Comparison of ENCODE assay signal across 8 cellular contexts in the genomic region with DNA sequence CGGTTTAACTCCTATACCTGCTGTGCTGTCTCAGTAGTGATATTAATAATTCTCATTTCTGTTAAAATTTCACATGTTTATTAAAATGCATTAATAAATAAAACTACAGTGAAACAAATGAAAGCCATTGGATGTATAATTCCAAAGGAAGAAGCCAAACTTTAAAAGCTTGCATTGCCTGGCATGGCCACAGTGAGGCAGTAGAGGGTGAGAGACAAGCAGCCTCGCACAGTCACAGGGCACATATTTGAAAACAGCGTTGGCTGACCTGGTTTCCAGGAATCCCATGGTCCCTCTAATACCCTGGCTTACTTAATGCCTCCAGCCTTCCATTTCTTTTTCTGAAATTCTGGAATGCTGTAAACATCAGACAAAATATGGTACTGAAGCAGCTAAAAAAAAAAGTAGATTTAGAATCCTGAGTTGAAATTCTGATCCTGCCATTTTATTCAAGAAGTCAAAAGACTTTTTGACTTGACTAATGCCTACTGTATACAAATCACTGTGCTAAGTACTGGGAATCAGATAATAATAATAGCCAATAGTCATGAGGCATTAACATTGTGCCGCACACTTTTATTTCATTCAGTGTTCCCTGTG. TPM values are rescaled to one million over a fixed set of nuclear protein-coding genes. Genes with fewer than 3 reads are reported as not detected.
DNase-seq lines count a peak whose midpoint lies in the region; ATAC-seq and TF ChIP-seq lines count a peak whose summit lies in the region.

No MANE protein-coding gene starts in this region.

- no peaks in the 10 kb centered on the region for H3K9me3 Mint-ChIP-seq in glutamatergic neuron (ENCODE audit: unreplicated experiment)

- no peak overlapping the region for H3K4me2 ChIP-seq in DND-41 (ENCODE audit: insufficient read depth, low read length)

- H3K27me3 ChIP-seq in DND-41 (ENCODE audit: insufficient read depth, low read length, poor library complexity) (no peaks in the 10 kb centered on the region), prostate gland (replicated peaks; ENCODE audit: insufficient read depth) (no peaks in the 10 kb centered on the region)

- peak; percentile 96 for TF ChIP-seq CTCF in DND-41 (IDR thresholded peaks at IDR 0.05; ENCODE audit: borderline replicate concordance, extremely low read depth, low read length, poor library complexity, severe bottlenecking)
- peak; percentile 79 for TF ChIP-seq CTCF in glutamatergic neuron (IDR thresholded peaks at IDR 0.05; ENCODE audit: partially characterized antibody, unreplicated experiment)
- TF ChIP-seq CTCF in prostate gland (IDR thresholded peaks at IDR 0.05), result peak; percentile 30 to 77 (median 62)

- intact Hi-C loops in prostate gland (cut with DNase I), result loop anchor here (10.0 kb wide), 1 partner anchor 201 kb away; a partner anchor contains a TSS

- H3K4me1 Mint-ChIP-seq in glutamatergic neuron (ENCODE audit: low read depth, unreplicated experiment), result peaks cover 5% of the 10 kb centered on the region

- H3K4me3 Mint-ChIP-seq in glutamatergic neuron (ENCODE audit: unreplicated experiment), result no peak overlapping the region

- peaks cover 12% of the 10 kb centered on the region; the same call in 1 of the 2 replicates for H4K20me1 ChIP-seq in DND-41 (ENCODE audit: insufficient read depth, low read length)

- DNase-seq in DND-41, result peak; percentile 76
- DNase-seq in Kasumi-1 (lab: John Stamatoyannopoulos, UW), result peak; percentile 59 to 80
- peak; percentile 73 for DNase-seq in SK-MEL-5 (ENCODE audit: low read depth, low spot score)
- peak; percentile 68 for DNase-seq in activated naive CD4-positive, alpha-beta T cell treated with anti-CD3 and anti-CD28 coated beads, Interleukin-2, amount 50 U/mL, for 16 hours
- peak; percentile 82 for DNase-seq in glutamatergic neuron
- DNase-seq in prostate gland (ENCODE audit: low spot score), result peak; percentile 40

- H3K4me3 ChIP-seq in DND-41 (ENCODE audit: low read depth in 1 of 2, low read length in 2 of 2) (no peak overlapping the region), prostate gland (no peak overlapping the region)

- peaks cover 8% of the 10 kb centered on the region for H3K27me3 Mint-ChIP-seq in glutamatergic neuron (ENCODE audit: unreplicated experiment)

- in situ Hi-C loops in SK-MEL-5 (cut with HindIII; ENCODE audit: low pct_unique_long_range_greater_than_20kb, low sequenced_read_pairs), result no loop called here

- no peak for TF ChIP-seq POLR2A in prostate gland (IDR thresholded peaks at IDR 0.05)

- H3K27ac Mint-ChIP-seq in glutamatergic neuron (ENCODE audit: unreplicated experiment), result no peak overlapping the region

- WGBS in prostate gland, result 37% methylated on average over 4 of the region's 4 CpGs

- H3K4me1 ChIP-seq in DND-41 (ENCODE audit: insufficient read depth, low read length) (peaks cover 2% of the 10 kb centered on the region), prostate gland (replicated peaks) (no peaks in the 10 kb centered on the region)

- H3K27ac ChIP-seq in DND-41 (ENCODE audit: low read length), result no peak overlapping the region
- no peak overlapping the region for H3K27ac ChIP-seq in prostate gland

- no peak overlapping the region for H2AFZ ChIP-seq in DND-41 (ENCODE audit: low read depth, low read length)

- H3K9ac ChIP-seq in DND-41 (ENCODE audit: low read depth, low read length), result no peak overlapping the region

- H3K36me3 ChIP-seq in DND-41 (ENCODE audit: insufficient read depth, low read length) (peaks cover 19% of the 10 kb centered on the region), prostate gland (no peaks in the 10 kb centered on the region)

- no peaks in the 10 kb centered on the region for H3K36me3 Mint-ChIP-seq in glutamatergic neuron (ENCODE audit: unreplicated experiment)

- ATAC-seq in DND-41 (ENCODE audit: insufficient read depth, low read depth) (peak; percentile 73), HG02763 (IDR thresholded peaks at IDR 0.05; ENCODE audit: unreplicated experiment) (no peak), HG02759 (IDR thresholded peaks at IDR 0.05; ENCODE audit: unreplicated experiment) (no peak)

- no peaks in the 10 kb centered on the region; the same call in 1 of the 2 replicates for H3K79me2 ChIP-seq in DND-41 (ENCODE audit: insufficient read depth, low read length)

- H3K9me3 ChIP-seq in DND-41 (ENCODE audit: insufficient read depth, low read length, severe bottlenecking) (no peaks in the 10 kb centered on the region), prostate gland (no peaks in the 10 kb centered on the region)

RNA-seq across cellular contexts. Expression of a gene that starts 6.7 kb away (rescaled TPM):
- 5.6 and 6.6 TPM in 2 replicates for total RNA-seq in SK-MEL-5 (2014; rRNA removed; shearing (Covaris generic))
- 3.8 and 4.9 TPM in 2 replicates for polyA plus RNA-seq in SK-MEL-5 (2015; cell fraction: cytosol; rRNA removed)
- 10.0 and 11.1 TPM in 2 replicates for polyA plus RNA-seq in SK-MEL-5 (2015; cell fraction: nucleus; rRNA removed)
- 1.3 TPM for total RNA-seq in glutamatergic neuron (ENCODE audit: unreplicated experiment)
- 10 to 100 TPM in 1 of 2 donors, 1 to 10 TPM in 1; 7.6 to 10.7 TPM for total RNA-seq in prostate gland

RNA-seq across cellular contexts. Expression of a gene that starts 8.4 kb away (rescaled TPM):
- total RNA-seq in SK-MEL-5 (2014; rRNA removed; shearing (Covaris generic)), result 0.16 and 0.24 TPM in 2 replicates
- polyA plus RNA-seq in SK-MEL-5 (2015; cell fraction: cytosol; rRNA removed), result 0.36 and 0.79 TPM in 2 replicates
- polyA plus RNA-seq in SK-MEL-5 (2015; cell fraction: nucleus; rRNA removed), result 0.84 and 1.3 TPM in 2 replicates
- total RNA-seq in glutamatergic neuron (ENCODE audit: unreplicated experiment) (37.2 TPM), prostate gland (1 to 10 TPM; 1.5 to 1.9 TPM)

Comparison
In these comparisons a context has a peak if more than half of its experiments do, and no peak if none do; other contexts are left out.
1. RNA of a gene that starts 8.4 kb away (total RNA-seq): 37.2 TPM in glutamatergic neuron (single experiment); 1.5 to 1.9 TPM in prostate gland and 0.16 to 0.24 TPM in SK-MEL-5; every median in the first group is over 10 times any median in the second.
2. Peak in every context shown above with its lines, with median percentiles within 50 percentile points of each other: DNase-seq and CTCF ChIP-seq.